In the genomic region with DNA sequence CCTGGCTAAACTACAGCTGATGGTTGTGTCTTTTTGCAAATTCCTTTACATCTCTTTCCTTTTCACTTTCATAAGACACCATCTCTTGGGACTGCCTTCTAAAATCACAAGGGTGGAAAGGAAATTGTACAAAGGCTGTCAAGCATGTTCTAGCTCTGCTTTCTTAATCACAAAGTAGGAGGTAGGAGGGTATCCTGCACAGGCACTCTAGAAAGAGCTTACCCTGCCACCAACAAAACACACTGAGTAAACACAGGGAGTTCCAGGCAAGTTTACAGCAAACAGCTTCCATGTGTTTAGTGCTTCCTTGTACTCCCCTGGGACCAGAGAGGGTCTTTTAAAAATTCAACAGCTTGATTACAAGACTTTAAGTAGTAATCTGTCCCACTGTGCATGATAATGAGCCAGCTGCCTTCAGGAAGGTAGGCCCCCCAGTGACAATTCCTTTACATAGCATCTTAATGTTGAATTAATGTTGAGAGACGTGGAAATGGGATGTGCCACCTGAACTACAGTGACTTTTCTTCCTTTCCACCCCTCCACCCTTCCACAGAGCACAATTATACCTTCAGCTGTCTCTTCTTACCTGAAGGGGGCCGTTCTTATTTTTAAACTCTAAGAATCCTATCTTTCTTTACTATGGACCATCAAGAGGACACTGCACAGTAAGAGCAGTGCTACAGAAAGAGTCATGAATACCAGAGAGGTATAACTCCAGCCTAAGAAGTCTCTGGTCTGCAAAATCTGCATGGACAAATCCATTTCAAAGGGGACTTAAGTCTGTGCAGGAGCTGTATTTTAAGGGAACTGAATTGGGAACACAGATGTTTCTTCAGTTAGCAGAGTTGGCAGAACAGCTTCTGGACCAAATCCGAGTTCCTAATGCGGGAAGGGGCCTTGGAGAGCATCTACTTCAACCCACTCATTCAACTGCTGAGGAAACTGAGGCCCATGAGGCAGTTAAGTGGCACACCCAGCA, we compare ENCODE assay signal across 8 cellular contexts. TPM values are rescaled to one million over a fixed set of nuclear protein-coding genes. Genes with fewer than 3 reads are reported as not detected.
A peak's percentile ranks its signal among the peaks of the same experiment; 100 is the strongest.
DNase-seq lines count a peak whose midpoint lies in the region; TF ChIP-seq lines count a peak whose summit lies in the region.

No MANE protein-coding gene starts in this region.

- no peak for DNase-seq in AG09309 (ENCODE audit: low read depth)
- no peak for DNase-seq in HFFc6
- DNase-seq in iPS-NIHi7 (ENCODE audit: extremely low spot score), result peak; percentile 22
- no peak for DNase-seq in AML-193 (lab: John Stamatoyannopoulos, UW)
- no peak for DNase-seq in activated CD4-positive, alpha-beta T cell treated with anti-CD3 and anti-CD28 coated beads for 1 hour
- no peak for DNase-seq in CD4-positive, alpha-beta memory T cell

- H3K27me3 ChIP-seq in stomach smooth muscle (ENCODE audit: control insufficient read depth in 1 of 2, insufficient read depth in 2 of 2, low read length in 2 of 2), result no peaks in the 10 kb centered on the region
- H3K27me3 ChIP-seq in CD4-positive, alpha-beta memory T cell (ENCODE audit: insufficient read depth, low read length), result peaks cover 5% of the 10 kb centered on the region

- no peaks in the 10 kb centered on the region for H3K9me3 Mint-ChIP-seq in HFFc6
- no peaks in the 10 kb centered on the region for H3K9me3 Mint-ChIP-seq in CD4-positive, alpha-beta memory T cell

- peak overlapping the region; percentile 93 for H3K4me3 Mint-ChIP-seq in HFFc6
- peak overlapping the region in 1 of 8 donors; percentile 8 for H3K4me3 Mint-ChIP-seq in CD4-positive, alpha-beta memory T cell

- peaks cover 2% of the 10 kb centered on the region for H3K27me3 Mint-ChIP-seq in HFFc6 (ENCODE audit: insufficient read depth)
- H3K27me3 Mint-ChIP-seq in CD4-positive, alpha-beta memory T cell, result peaks cover 25 to 30% of the 10 kb centered on the region in 2 donors

- peak overlapping the region; percentile 91 for H3K4me3 ChIP-seq in AG09309 (ENCODE audit: control insufficient read depth, low read depth, low read length)
- peak overlapping the region; percentile 93 to 95 for H3K4me3 ChIP-seq in stomach smooth muscle (ENCODE audit: low read length in 2 of 2)
- no peak overlapping the region for H3K4me3 ChIP-seq in CD4-positive, alpha-beta memory T cell (ENCODE audit: low read length in 2 of 2)

- H3K4me1 ChIP-seq in stomach smooth muscle (ENCODE audit: control insufficient read depth, insufficient read depth, low read length), result peaks cover 22% of the 10 kb centered on the region
- H3K4me1 ChIP-seq in CD4-positive, alpha-beta memory T cell (ENCODE audit: insufficient read depth, low read length), result no peaks in the 10 kb centered on the region

- intact Hi-C loops in CD4-positive, alpha-beta memory T cell (cut with micrococcal nuclease), result no loop called here

- peak overlapping the region; percentile 36; the same call in 1 of the 2 replicates for H3K27ac Mint-ChIP-seq in HFFc6
- no peak overlapping the region for H3K27ac Mint-ChIP-seq in CD4-positive, alpha-beta memory T cell

- no peaks in the 10 kb centered on the region for H3K9me3 ChIP-seq in stomach smooth muscle (ENCODE audit: control insufficient read depth in 2 of 2, low read length in 2 of 2)
- H3K9me3 ChIP-seq in CD4-positive, alpha-beta memory T cell (ENCODE audit: control insufficient read depth in 1 of 2, low read length in 2 of 2), result no peaks in the 10 kb centered on the region

- H3K36me3 ChIP-seq in stomach smooth muscle (ENCODE audit: control insufficient read depth in 2 of 2, insufficient read depth in 2 of 2, low read length in 2 of 2), result no peaks in the 10 kb centered on the region
- H3K36me3 ChIP-seq in CD4-positive, alpha-beta memory T cell (ENCODE audit: insufficient read depth, low read length), result no peaks in the 10 kb centered on the region

- H3K27ac ChIP-seq in angular gyrus (ENCODE audit: low read depth, low read length) (peak overlapping the region; percentile 91), stomach smooth muscle (ENCODE audit: low read length) (peak overlapping the region; percentile 84)
- H3K27ac ChIP-seq in CD4-positive, alpha-beta memory T cell (ENCODE audit: low read depth, low read length), result no peak overlapping the region

- POLR2A ChIA-PET in CD4-positive, alpha-beta memory T cell (lab: Charles Lee; ENCODE audit: partially characterized antibody), result no interaction called here

- TF ChIP-seq CTCF in AG09309 (IDR thresholded peaks at IDR 0.05; ENCODE audit: control insufficient read depth, insufficient read depth, low read depth, low read length, missing control alignments), result peak; percentile 43
- peak; percentile 62 for TF ChIP-seq CTCF in HFFc6 (IDR thresholded peaks at IDR 0.05)

- no peaks in the 10 kb centered on the region for H3K36me3 Mint-ChIP-seq in HFFc6 (ENCODE audit: low read depth)
- H3K36me3 Mint-ChIP-seq in CD4-positive, alpha-beta memory T cell, result no peaks in the 10 kb centered on the region

- peak overlapping the region; percentile 80 to 81 for H3K9ac ChIP-seq in stomach smooth muscle (ENCODE audit: low read length in 2 of 2)

- CTCF ChIA-PET in CD4-positive, alpha-beta memory T cell (lab: Charles Lee; ENCODE audit: partially characterized antibody), result no interaction called here

- peaks cover 57% of the 10 kb centered on the region for H3K4me1 Mint-ChIP-seq in HFFc6 (ENCODE audit: low read depth)
- H3K4me1 Mint-ChIP-seq in CD4-positive, alpha-beta memory T cell, result peaks cover 0 to 14% (median under 1%) of the 10 kb centered on the region in 4 donors

RNA-seq across cellular contexts. Expression of a gene that starts 2.2 kb away (rescaled TPM):
- total RNA-seq in HFFc6 (2021; fragmentation: NEBNext Ultra II Directional; extraction: Animal tissue kit (Norgen Biotek cat#: 25700)), result 10 to 100 TPM; 15.1 to 29.9 (median 24.8) TPM
- under 1 TPM; 0.61 to 0.94 TPM for total RNA-seq in CD4-positive, alpha-beta memory T cell
- polyA plus RNA-seq in CD4-positive, alpha-beta memory T cell, result not detected

Comparison
In these comparisons a context has a peak if more than half of its experiments do, and no peak if none do; other contexts are left out.
1. H3K4me3 ChIP-seq: peak in AG09309 (single experiment) and stomach smooth muscle (2 of 2); none in CD4-positive, alpha-beta memory T cell (0 of 2).
2. RNA of a gene that starts 2.2 kb away (total RNA-seq): 15.1 to 29.9 TPM in HFFc6; 0.61 to 0.94 TPM in CD4-positive, alpha-beta memory T cell; every median in the first group is over 4 times any median in the second.